Comparison of ENCODE assay signal across 27 cellular contexts in genomic region chr17:63629627-63630026, GRCh38. TPM values are rescaled to one million over a fixed set of nuclear protein-coding genes. Genes with fewer than 3 reads are reported as not detected.
DNase-seq lines count a peak whose midpoint lies in the region; ATAC-seq, FAIRE-seq and TF ChIP-seq lines count a peak whose summit lies in the region.
"Had no signal": no experiment of that assay in that cellular context is flagged by ENCODE, and none has a peak within 500 bp of the region (broad histone marks: within the 10 kb centered on the region; RNA-seq: fewer than 3 reads in every experiment).

No MANE protein-coding gene starts in this region.

- no peak for FAIRE-seq in urothelium cell line (lab: Jason Lieb, UNC)
- FAIRE-seq: H54, K562, RCC 7860 had no signal

- POLR2A ChIA-PET in HEK293 (lab: Yijun Ruan, JAX), result interaction anchor here (0.6 to 1.4 kb wide), 2 partner anchors 8 to 18 kb away, joined by 3 to 6 read pairs; partner anchors contain the start of gene MAP3K3

- no peak for TF ChIP-seq CTCF in HEK293 (tag by site-specific recombination; IDR thresholded peaks at IDR 0.05)
- TF ChIP-seq CTCF in epithelial cell of esophagus (IDR thresholded peaks at IDR 0.05; ENCODE audit: insufficient read depth, low read depth, low read length, missing control alignments), result no peak
- TF ChIP-seq CTCF in right atrium auricular region (IDR thresholded peaks at IDR 0.05), result no peak
- TF ChIP-seq CTCF in psoas muscle (IDR thresholded peaks at IDR 0.05), result no peak

- H3K9me3 ChIP-seq in HEK293 (ENCODE audit: control insufficient read depth, insufficient read depth, low read depth, low read length) (no peaks in the 10 kb centered on the region), right atrium auricular region (no peaks in the 10 kb centered on the region), psoas muscle (no peaks in the 10 kb centered on the region)
- H3K9me3 ChIP-seq: BLaER1 treated with 17β-estradiol and CSF1 and Interleukin-3, amounts not matched to agents 10 nM and 100 nM; MG63; transverse colon had no signal

- 14 to 18% (median 15%) methylated on average over 1 of the region's 1 CpG for WGBS in psoas muscle, 3 donors

- H3K4me1 ChIP-seq in HEK293 (ENCODE audit: control insufficient read depth, insufficient read depth, low read length) (peaks cover 13% of the 10 kb centered on the region), right atrium auricular region (peaks cover 0 to 83% of the 10 kb centered on the region in 2 donors), psoas muscle (peaks cover 59% of the 10 kb centered on the region)

- CTCF ChIA-PET in HEK293 (lab: Yijun Ruan, JAX), result interaction anchor here (0.6 to 0.7 kb wide), 2 partner anchors 17 to 204 kb away, joined by 3 read pairs; no protein-coding TSS in a partner anchor

- DNase-seq in epithelial cell of esophagus (ENCODE audit: low read depth) (peak; percentile 59), right atrium auricular region (ENCODE audit: low spot score) (no peak), psoas muscle (no peak), urothelium cell line (ENCODE audit: low spot score) (no peak), NOMO-1 (lab: John Stamatoyannopoulos, UW; ENCODE audit: unreplicated experiment in 2 of 2) (no peak), SW 1271 (lab: John Stamatoyannopoulos, UW) (no peak)
- DNase-seq in activated CD4-positive, alpha-beta T cell treated with anti-CD3 and anti-CD28 coated beads for 4 hours, result no peak
- DNase-seq: activated CD4-positive, alpha-beta memory T cell treated with anti-CD3 and anti-CD28 coated beads for 36 hours; activated CD8-positive, alpha-beta memory T cell treated with anti-CD3 and anti-CD28 coated beads, Interleukin-2, amount 50 U/mL, for 4 hours; caudate nucleus; COR-L47; GDM1; head of caudate nucleus; kidney glomerular epithelial cell; MG63; naive B cell; NCI-H2029 treated with DMSO at 0.1 percent for 48 hours; NCI-H526 treated with DMSO at 0.1 percent for 48 hours; stimulated activated CD4-positive, alpha-beta T cell treated with anti-CD3 and anti-CD28 coated beads, Interleukin-2, amount 100 ng/mL, for 24 hours; transverse colon had no signal

- intact Hi-C loops in psoas muscle (cut with DNase I), result no loop called here

- H3K4me3 ChIP-seq in HEK293 (ENCODE audit: low read depth, low read length) (no peak overlapping the region), epithelial cell of esophagus (ENCODE audit: low read length) (no peak overlapping the region), right atrium auricular region (no peak overlapping the region), psoas muscle (no peak overlapping the region)
- H3K4me3 ChIP-seq: BLaER1 treated with 17β-estradiol and CSF1 and Interleukin-3, amounts not matched to agents 10 nM and 100 nM; K562; MG63; transverse colon had no signal

- H3K36me3 ChIP-seq in HEK293 (ENCODE audit: control insufficient read depth in 2 of 2, insufficient read depth in 1 of 2, low read length in 2 of 2), result peaks cover 0 to 19% of the 10 kb centered on the region in 2 experiments
- H3K36me3 ChIP-seq in right atrium auricular region, result peaks cover 15% of the 10 kb centered on the region
- H3K36me3 ChIP-seq in psoas muscle (ENCODE audit: insufficient read depth in 1 of 2, low read depth in 1 of 2), result peaks cover 0 to 29% of the 10 kb centered on the region in 2 donors

- H3K27me3 ChIP-seq in right atrium auricular region (no peaks in the 10 kb centered on the region), psoas muscle (ENCODE audit: insufficient read depth in 3 of 3, low read length in 2 of 3) (no peaks in the 10 kb centered on the region)
- H3K27me3 ChIP-seq: BLaER1 treated with 17β-estradiol and CSF1 and Interleukin-3, amounts not matched to agents 10 nM and 100 nM; MG63; transverse colon had no signal

- peak; percentile 58 to 79 (median 72) for ATAC-seq in psoas muscle
- ATAC-seq: activated CD4-positive, CD25-positive, alpha-beta regulatory T cell treated with anti-CD3 and anti-CD28 coated beads, Interleukin-2, amount 50 U/mL, for 24 hours; activated T-helper 17 cell treated with anti-CD3 and anti-CD28 coated beads, Interleukin-2, amount 50 U/mL, for 72 hours; K562 had no signal

- H3K27ac ChIP-seq in HEK293 (ENCODE audit: extremely low read depth, low read depth, low read length) (no peak overlapping the region), right atrium auricular region (peak overlapping the region; percentile 45 to 82), psoas muscle (peak overlapping the region; percentile 53)
- H3K27ac ChIP-seq: BLaER1 treated with 17β-estradiol and CSF1 and Interleukin-3, amounts not matched to agents 10 nM and 100 nM; transverse colon had no signal

TF ChIP-seq in HEK293, 187 proteins besides CTCF, POLR2A, EP300 and RAD21:
- TF ChIP-seq ZNF10 (tag by site-specific recombination; IDR thresholded peaks at IDR 0.05) (peak; percentile 58; the same call in 1 of the 2 replicates), PRDM1 (tag by site-specific recombination; IDR thresholded peaks at IDR 0.05) (no peak)
TF ChIP-seq in HEK293: peak in this region for 1.

RNA-seq across cellular contexts. Expression of gene MAP3K3, which starts 7.4 kb away (rescaled TPM):
- total RNA-seq in right atrium auricular region (10 to 100 TPM; 38.2 to 94.7 TPM), psoas muscle (10 to 100 TPM; 19.7 to 27.4 (median 24.7) TPM)
- polyA plus RNA-seq in psoas muscle, result 10 to 100 TPM in 2 of 3 donors, 1 to 10 TPM in 1; 8.3 to 22.1 (median 12.6) TPM

RNA-seq across cellular contexts. Expression of gene TACO1, which starts 28.9 kb away (rescaled TPM):
- total RNA-seq in right atrium auricular region (10 to 100 TPM; 18.2 to 27.7 TPM), psoas muscle (10 to 100 TPM; 28.6 to 45.5 (median 41.5) TPM)
- 10 to 100 TPM; 41.0 to 49.5 (median 48.7) TPM for polyA plus RNA-seq in psoas muscle
